Comparison of ENCODE assay signal across 8 cellular contexts in genomic region chr14:99574099-99574880, GRCh38. TPM values are rescaled to one million over a fixed set of nuclear protein-coding genes. Genes with fewer than 3 reads are reported as not detected.
DNase-seq lines count a peak whose midpoint lies in the region; ATAC-seq and TF ChIP-seq lines count a peak whose summit lies in the region.

No MANE protein-coding gene starts in this region.

- no peak overlapping the region for H3K4me3 ChIP-seq in body of pancreas
- no peak overlapping the region for H3K4me3 ChIP-seq in upper lobe of left lung

- DNase-seq in DMS79 treated with DMSO at 0.1 percent for 48 hours (lab: John Stamatoyannopoulos, UW) (peak; percentile 75), DMS79 (lab: John Stamatoyannopoulos, UW) (no peak), body of pancreas (peak; percentile 75 to 85 (median 81)), kidney tubule cell (ENCODE audit: low spot score) (peak; percentile 93), upper lobe of left lung (peak in 1 of 2 donors; percentile 60), HCEC 1CT (no peak)

- H3K27ac ChIP-seq in body of pancreas = peak overlapping the region; percentile 74 to 97 (median 84)
- peak overlapping the region; percentile 66 to 79 (median 75) for H3K27ac ChIP-seq in upper lobe of left lung

- H3K36me3 ChIP-seq in body of pancreas (replicated peaks in 1 of 2; ENCODE audit: insufficient read depth in 1 of 2, low read depth in 2 of 2) (no peaks in the 10 kb centered on the region), upper lobe of left lung (no peaks in the 10 kb centered on the region)

- intact Hi-C loops in body of pancreas (cut with DNase I) = no loop called here

- peaks cover 100% of the 10 kb centered on the region for H3K4me1 ChIP-seq in body of pancreas
- peaks cover 71 to 87% (median 82%) of the 10 kb centered on the region in 4 donors for H3K4me1 ChIP-seq in upper lobe of left lung

- peak; percentile 70 for ATAC-seq in body of pancreas
- peak; percentile 44 to 63 for ATAC-seq in upper lobe of left lung (ENCODE audit: low FRiP score in 2 of 2)
- ATAC-seq in HG03571 (IDR thresholded peaks at IDR 0.05; ENCODE audit: unreplicated experiment) = no peak
- no peak for ATAC-seq in GM18873 (IDR thresholded peaks at IDR 0.05; ENCODE audit: low FRiP score, unreplicated experiment)

- H3K9me3 ChIP-seq in body of pancreas (no peaks in the 10 kb centered on the region), upper lobe of left lung (no peaks in the 10 kb centered on the region)

- no peaks in the 10 kb centered on the region for H3K27me3 ChIP-seq in body of pancreas
- H3K27me3 ChIP-seq in upper lobe of left lung = no peaks in the 10 kb centered on the region

- TF ChIP-seq CTCF in body of pancreas (IDR thresholded peaks at IDR 0.05) (peak in 1 of 7 experiments; percentile 8), upper lobe of left lung (IDR thresholded peaks at IDR 0.05) (no peak)

- TF ChIP-seq EP300 in upper lobe of left lung (IDR thresholded peaks at IDR 0.05) = peak in 1 of 4 donors; percentile 41

- WGBS in body of pancreas, 2 donors = 31 to 37% methylated on average over 10 to 11 of the region's 11 CpGs
- 28 to 34% methylated on average over 10 to 11 of the region's 11 CpGs for WGBS in upper lobe of left lung, 2 donors

- TF ChIP-seq POLR2A in body of pancreas (IDR thresholded peaks at IDR 0.05) = peak; percentile 11 to 62 (median 61)
- TF ChIP-seq POLR2A in upper lobe of left lung (IDR thresholded peaks at IDR 0.05) = no peak

RNA-seq across cellular contexts. Expression of gene CCDC85C, which starts 29.7 kb away (rescaled TPM):
- total RNA-seq in body of pancreas = 10 to 100 TPM in 1 of 2 donors, 1 to 10 TPM in 1; 8.9 to 10.1 TPM
- total RNA-seq in upper lobe of left lung = 10 to 100 TPM in 5 of 6 donors, 1 to 10 TPM in 1; 5.2 to 31.0 (median 20.4) TPM

Comparison
In these comparisons a context has a peak if more than half of its experiments do, and no peak if none do; other contexts are left out.
1. DNase-seq: peak in DMS79 treated with DMSO at 0.1 percent for 48 hours (single experiment), body of pancreas (4 of 4) and kidney tubule cell (single experiment); none in DMS79 (single experiment) and HCEC 1CT (single experiment).
2. ATAC-seq: peak in body of pancreas (single experiment) and upper lobe of left lung (2 of 2); none in HG03571 (single experiment) and GM18873 (single experiment).
3. POLR2A ChIP-seq: peak in body of pancreas (3 of 3); none in upper lobe of left lung (0 of 4).